Comparison of ENCODE assay signal across 9 cellular contexts in genomic region chr2:48620604-48621003, GRCh38. TPM values are rescaled to one million over a fixed set of nuclear protein-coding genes. Genes with fewer than 3 reads are reported as not detected.
"Had no signal": no experiment of that assay in that cellular context is flagged by ENCODE, and none has a peak within 500 bp of the region (broad histone marks: within the 10 kb centered on the region; RNA-seq: fewer than 3 reads in every experiment).

No MANE protein-coding gene starts in this region.

- H3K4me2 ChIP-seq: KMS-11 had no signal

- FAIRE-seq: HepG2, HTR-8/SVneo, K562 had no signal

- ATAC-seq: HepG2, K562 had no signal

- H3K27ac ChIP-seq: HL-60, KMS-11 had no signal

- DNase-seq: IMR-90, KBM-7, KG1 had no signal

- H3K4me3 ChIP-seq: K562 had no signal

RNA-seq across cellular contexts. Expression of gene GTF2A1L, which starts 2.9 kb away (rescaled TPM):
- polyA plus RNA-seq: HepG2, IgD-negative memory B cell, IMR-90 had no signal
